1 cellular context compared by ENCODE assay signal in the genomic region with DNA sequence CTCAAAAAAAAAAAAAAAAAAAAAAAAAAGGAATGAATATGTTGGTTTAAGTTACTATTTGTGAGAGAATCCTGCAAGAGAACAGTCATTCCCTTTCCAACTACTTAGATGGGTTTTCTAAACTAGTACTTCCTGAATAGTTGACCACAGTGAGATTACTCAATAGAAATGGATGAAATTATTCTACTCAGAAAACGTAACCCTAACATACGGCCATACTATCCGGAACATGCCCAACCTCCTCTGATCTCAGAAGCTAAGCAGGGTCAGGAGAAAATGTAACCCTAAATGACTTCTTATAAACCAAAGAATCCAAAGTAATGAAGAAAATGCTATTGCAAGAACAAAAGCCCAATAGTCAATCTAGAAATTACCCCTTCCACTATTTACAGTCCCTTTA.
TF ChIP-seq lines count a peak whose summit lies in the region.

No MANE protein-coding gene starts in this region.

TF ChIP-seq in SK-N-SH treated with all-trans-retinoic acid at 6 μM for 48 hours, 23 proteins besides CTCF, POLR2A, EP300 and RAD21 (continued from another document):
- TF ChIP-seq, protein P1, sequence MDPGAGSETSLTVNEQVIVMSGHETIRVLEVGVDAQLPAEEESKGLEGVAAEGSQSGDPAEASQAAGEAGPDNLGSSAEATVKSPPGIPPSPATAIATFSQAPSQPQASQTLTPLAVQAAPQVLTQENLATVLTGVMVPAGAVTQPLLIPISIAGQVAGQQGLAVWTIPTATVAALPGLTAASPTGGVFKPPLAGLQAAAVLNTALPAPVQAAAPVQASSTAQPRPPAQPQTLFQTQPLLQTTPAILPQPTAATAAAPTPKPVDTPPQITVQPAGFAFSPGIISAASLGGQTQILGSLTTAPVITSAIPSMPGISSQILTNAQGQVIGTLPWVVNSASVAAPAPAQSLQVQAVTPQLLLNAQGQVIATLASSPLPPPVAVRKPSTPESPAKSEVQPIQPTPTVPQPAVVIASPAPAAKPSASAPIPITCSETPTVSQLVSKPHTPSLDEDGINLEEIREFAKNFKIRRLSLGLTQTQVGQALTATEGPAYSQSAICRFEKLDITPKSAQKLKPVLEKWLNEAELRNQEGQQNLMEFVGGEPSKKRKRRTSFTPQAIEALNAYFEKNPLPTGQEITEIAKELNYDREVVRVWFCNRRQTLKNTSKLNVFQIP (CRISPR knock-in tag; IDR thresholded peaks at IDR 0.05; ENCODE audit: borderline replicate concordance, low read depth): no peak
- no peak for TF ChIP-seq TCF4 (CRISPR knock-in tag; IDR thresholded peaks at IDR 0.05; ENCODE audit: borderline replicate concordance)
- TF ChIP-seq, protein P2, sequence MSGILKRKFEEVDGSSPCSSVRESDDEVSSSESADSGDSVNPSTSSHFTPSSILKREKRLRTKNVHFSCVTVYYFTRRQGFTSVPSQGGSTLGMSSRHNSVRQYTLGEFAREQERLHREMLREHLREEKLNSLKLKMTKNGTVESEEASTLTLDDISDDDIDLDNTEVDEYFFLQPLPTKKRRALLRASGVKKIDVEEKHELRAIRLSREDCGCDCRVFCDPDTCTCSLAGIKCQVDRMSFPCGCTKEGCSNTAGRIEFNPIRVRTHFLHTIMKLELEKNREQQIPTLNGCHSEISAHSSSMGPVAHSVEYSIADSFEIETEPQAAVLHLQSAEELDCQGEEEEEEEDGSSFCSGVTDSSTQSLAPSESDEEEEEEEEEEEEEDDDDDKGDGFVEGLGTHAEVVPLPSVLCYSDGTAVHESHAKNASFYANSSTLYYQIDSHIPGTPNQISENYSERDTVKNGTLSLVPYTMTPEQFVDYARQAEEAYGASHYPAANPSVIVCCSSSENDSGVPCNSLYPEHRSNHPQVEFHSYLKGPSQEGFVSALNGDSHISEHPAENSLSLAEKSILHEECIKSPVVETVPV (CRISPR knock-in tag; IDR thresholded peaks at IDR 0.05): no peak
- TF ChIP-seq ISL1 (CRISPR knock-in tag; IDR thresholded peaks at IDR 0.05): no peak
- TF ChIP-seq ZNF70 (CRISPR knock-in tag; IDR thresholded peaks at IDR 0.05): no peak
- no peak for TF ChIP-seq CSDC2 (CRISPR knock-in tag; IDR thresholded peaks at IDR 0.05)
- no peak for TF ChIP-seq GLIS3 (CRISPR knock-in tag; IDR thresholded peaks at IDR 0.05)
- TF ChIP-seq, protein P3, sequence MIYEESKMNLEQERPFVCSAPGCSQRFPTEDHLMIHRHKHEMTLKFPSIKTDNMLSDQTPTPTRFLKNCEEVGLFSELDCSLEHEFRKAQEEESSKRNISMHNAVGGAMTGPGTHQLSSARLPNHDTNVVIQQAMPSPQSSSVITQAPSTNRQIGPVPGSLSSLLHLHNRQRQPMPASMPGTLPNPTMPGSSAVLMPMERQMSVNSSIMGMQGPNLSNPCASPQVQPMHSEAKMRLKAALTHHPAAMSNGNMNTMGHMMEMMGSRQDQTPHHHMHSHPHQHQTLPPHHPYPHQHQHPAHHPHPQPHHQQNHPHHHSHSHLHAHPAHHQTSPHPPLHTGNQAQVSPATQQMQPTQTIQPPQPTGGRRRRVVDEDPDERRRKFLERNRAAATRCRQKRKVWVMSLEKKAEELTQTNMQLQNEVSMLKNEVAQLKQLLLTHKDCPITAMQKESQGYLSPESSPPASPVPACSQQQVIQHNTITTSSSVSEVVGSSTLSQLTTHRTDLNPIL (CRISPR knock-in tag; IDR thresholded peaks at IDR 0.05; ENCODE audit: low read depth): no peak
- no peak for TF ChIP-seq OSR1 (CRISPR knock-in tag; IDR thresholded peaks at IDR 0.05)
- TF ChIP-seq, protein P4, sequence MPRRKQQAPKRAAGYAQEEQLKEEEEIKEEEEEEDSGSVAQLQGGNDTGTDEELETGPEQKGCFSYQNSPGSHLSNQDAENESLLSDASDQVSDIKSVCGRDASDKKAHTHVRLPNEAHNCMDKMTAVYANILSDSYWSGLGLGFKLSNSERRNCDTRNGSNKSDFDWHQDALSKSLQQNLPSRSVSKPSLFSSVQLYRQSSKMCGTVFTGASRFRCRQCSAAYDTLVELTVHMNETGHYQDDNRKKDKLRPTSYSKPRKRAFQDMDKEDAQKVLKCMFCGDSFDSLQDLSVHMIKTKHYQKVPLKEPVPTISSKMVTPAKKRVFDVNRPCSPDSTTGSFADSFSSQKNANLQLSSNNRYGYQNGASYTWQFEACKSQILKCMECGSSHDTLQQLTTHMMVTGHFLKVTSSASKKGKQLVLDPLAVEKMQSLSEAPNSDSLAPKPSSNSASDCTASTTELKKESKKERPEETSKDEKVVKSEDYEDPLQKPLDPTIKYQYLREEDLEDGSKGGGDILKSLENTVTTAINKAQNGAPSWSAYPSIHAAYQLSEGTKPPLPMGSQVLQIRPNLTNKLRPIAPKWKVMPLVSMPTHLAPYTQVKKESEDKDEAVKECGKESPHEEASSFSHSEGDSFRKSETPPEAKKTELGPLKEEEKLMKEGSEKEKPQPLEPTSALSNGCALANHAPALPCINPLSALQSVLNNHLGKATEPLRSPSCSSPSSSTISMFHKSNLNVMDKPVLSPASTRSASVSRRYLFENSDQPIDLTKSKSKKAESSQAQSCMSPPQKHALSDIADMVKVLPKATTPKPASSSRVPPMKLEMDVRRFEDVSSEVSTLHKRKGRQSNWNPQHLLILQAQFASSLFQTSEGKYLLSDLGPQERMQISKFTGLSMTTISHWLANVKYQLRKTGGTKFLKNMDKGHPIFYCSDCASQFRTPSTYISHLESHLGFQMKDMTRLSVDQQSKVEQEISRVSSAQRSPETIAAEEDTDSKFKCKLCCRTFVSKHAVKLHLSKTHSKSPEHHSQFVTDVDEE (CRISPR knock-in tag; IDR thresholded peaks at IDR 0.05): no peak
- no peak for TF ChIP-seq BACH2 (CRISPR knock-in tag; IDR thresholded peaks at IDR 0.05; ENCODE audit: borderline replicate concordance)
- TF ChIP-seq PPARA (CRISPR knock-in tag; IDR thresholded peaks at IDR 0.05; ENCODE audit: borderline replicate concordance): no peak
